Comparison of ENCODE assay signal across 18 cellular contexts in genomic region chr5:172049226-172049796, GRCh38. TPM values are rescaled to one million over a fixed set of nuclear protein-coding genes. Genes with fewer than 3 reads are reported as not detected.
DNase-seq lines count a peak whose midpoint lies in the region; ATAC-seq lines count a peak whose summit lies in the region.
"Had no signal": no experiment of that assay in that cellular context is flagged by ENCODE, and none has a peak within 500 bp of the region (broad histone marks: within the 10 kb centered on the region; RNA-seq: fewer than 3 reads in every experiment).

No MANE protein-coding gene starts in this region.

- no peak for ATAC-seq in activated naive CD4-positive, alpha-beta T cell treated with anti-CD3 and anti-CD28 coated beads, Interleukin-2, amount 50 U/mL, for 72 hours
- ATAC-seq in GM18873 (IDR thresholded peaks at IDR 0.05; ENCODE audit: low FRiP score, unreplicated experiment), result no peak
- ATAC-seq: activated T-cell treated with anti-CD3 and anti-CD28 coated beads, Interleukin-2, amount 50 U/mL, for 72 hours; gastroesophageal sphincter had no signal

- no peak for DNase-seq in activated naive CD4-positive, alpha-beta T cell treated with anti-CD3 and anti-CD28 coated beads, Interleukin-2, amount 50 U/mL, for 72 hours (ENCODE audit: low spot score in 2 of 2)
- DNase-seq in activated naive CD4-positive, alpha-beta T cell treated with Interleukin-2 at 50 U/mL for 16 hours, result no peak
- DNase-seq in NCI-H1694 (lab: John Stamatoyannopoulos, UW) (peak; percentile 19), cerebellum (ENCODE audit: low spot score) (peak; percentile 83), posterior cingulate gyrus (peak in 7 of 10 donors; percentile 24 to 92 (median 50)), SK-N-DZ (ENCODE audit: low spot score) (no peak), iPS-NIHi11 (ENCODE audit: low spot score) (no peak)
- DNase-seq: activated CD4-positive, alpha-beta T cell treated with anti-CD3 and anti-CD28 coated beads for 48 hours; activated T-cell treated with anti-CD3 and anti-CD28 coated beads, Interleukin-2, amount 50 U/mL, for 72 hours; aorta; colonic mucosa; H7; NCI-H1105 treated with DMSO at 0.1 percent for 48 hours; NCI-H2171; NCI-H774; stimulated activated CD4-positive, alpha-beta T cell treated with anti-CD3 and anti-CD28 coated beads, Interleukin-4, amount 100 ng/mL, for 24 hours had no signal

- H3K27ac Mint-ChIP-seq in activated naive CD4-positive, alpha-beta T cell treated with anti-CD3 and anti-CD28 coated beads, Interleukin-2, amount 50 U/mL, for 72 hours, result peak overlapping the region; percentile 42 to 56

- H3K36me3 Mint-ChIP-seq in activated naive CD4-positive, alpha-beta T cell treated with anti-CD3 and anti-CD28 coated beads, Interleukin-2, amount 50 U/mL, for 72 hours, result peaks cover 0 to 16% of the 10 kb centered on the region in 2 donors

- intact Hi-C loops in posterior cingulate gyrus (cut with DNase I), result no loop called here

- no peaks in the 10 kb centered on the region for H3K9me3 Mint-ChIP-seq in activated naive CD4-positive, alpha-beta T cell treated with anti-CD3 and anti-CD28 coated beads, Interleukin-2, amount 50 U/mL, for 72 hours
- H3K9me3 Mint-ChIP-seq: activated T-cell treated with anti-CD3 and anti-CD28 coated beads, Interleukin-2, amount 50 U/mL, for 72 hours had no signal

RNA-seq across cellular contexts. Expression of gene FBXW11, which starts 42.9 kb away (rescaled TPM):
- 10 to 100 TPM; 40.7 to 41.7 TPM for total RNA-seq in activated naive CD4-positive, alpha-beta T cell treated with anti-CD3 and anti-CD28 coated beads, Interleukin-2, amount 50 U/mL, for 72 hours
- 91.2 TPM for total RNA-seq in cerebellum
- polyA plus RNA-seq in SK-N-DZ (2014; cell fraction: cytosol; rRNA removed), result 56.2 and 72.9 TPM in 2 replicates
- 32.8 and 35.4 TPM in 2 replicates for polyA plus RNA-seq in SK-N-DZ (2014; cell fraction: nucleus; rRNA removed)

Comparison
In these comparisons a context has a peak if more than half of its experiments do, and no peak if none do; other contexts are left out.
1. DNase-seq: peak in NCI-H1694 (single experiment), cerebellum (single experiment) and posterior cingulate gyrus (7 of 10); none in activated naive CD4-positive, alpha-beta T cell treated with anti-CD3 and anti-CD28 coated beads, Interleukin-2, amount 50 U/mL, for 72 hours (0 of 2), activated naive CD4-positive, alpha-beta T cell treated with Interleukin-2 at 50 U/mL for 16 hours (single experiment), SK-N-DZ (single experiment) and iPS-NIHi11 (single experiment).